ENCODE assay signal across 8 cellular contexts in genomic region chr1:23799570-23800395, GRCh38. TPM values are rescaled to one million over a fixed set of nuclear protein-coding genes. Genes with fewer than 3 reads are reported as not detected.
DNase-seq lines count a peak whose midpoint lies in the region; ATAC-seq and TF ChIP-seq lines count a peak whose summit lies in the region.

No MANE protein-coding gene starts in this region.

- H3K79me1 ChIP-seq in mesenchymal stem cell (replicated peaks; ENCODE audit: low read length, poor library complexity, severe bottlenecking) = peaks cover 30% of the 10 kb centered on the region

- H2BK15ac ChIP-seq in mesenchymal stem cell (ENCODE audit: low read depth, poor library complexity, severe bottlenecking) = peak overlapping the region; percentile 54

- peak overlapping the region; percentile 81 for H2BK120ac ChIP-seq in mesenchymal stem cell (ENCODE audit: low read depth, low read length)

- H3K9ac ChIP-seq in SU-DHL-6 (ENCODE audit: low read length) (peak overlapping the region; percentile 86), mesenchymal stem cell (ENCODE audit: low read length) (peak overlapping the region; percentile 90)

- H3K27me3 ChIP-seq in SU-DHL-6 (ENCODE audit: low read length) (no peaks in the 10 kb centered on the region), mesenchymal stem cell (ENCODE audit: control insufficient read depth in 1 of 2, insufficient read depth in 1 of 2, low read length in 2 of 2) (no peaks in the 10 kb centered on the region), thyroid gland (no peaks in the 10 kb centered on the region)

- peak; percentile 2 for ATAC-seq in HG03175 (IDR thresholded peaks at IDR 0.05; ENCODE audit: unreplicated experiment)

- H3K36me3 ChIP-seq in SU-DHL-6 (ENCODE audit: low read length) (no peaks in the 10 kb centered on the region), mesenchymal stem cell (ENCODE audit: control insufficient read depth in 1 of 2, insufficient read depth in 2 of 2, low read depth in 1 of 2, low read length in 2 of 2) (peaks cover 43 to 50% of the 10 kb centered on the region in 2 experiments), thyroid gland (peaks cover 0 to 5% of the 10 kb centered on the region in 2 donors)

- peak overlapping the region; percentile 90 for H4K8ac ChIP-seq in mesenchymal stem cell (ENCODE audit: low read length)

- peak overlapping the region; percentile 98 for H4K91ac ChIP-seq in mesenchymal stem cell (ENCODE audit: low read length)

- H2AFZ ChIP-seq in SU-DHL-6 (ENCODE audit: low read depth, low read length, severe bottlenecking) = peak overlapping the region; percentile 29
- H2AFZ ChIP-seq in mesenchymal stem cell (ENCODE audit: low read depth, low read length) = peak overlapping the region; percentile 29

- TF ChIP-seq CTCF in 22Rv1 (IDR thresholded peaks at IDR 0.05) (no peak), GM12875 (IDR thresholded peaks at IDR 0.05; ENCODE audit: borderline replicate concordance, insufficient read depth, low read depth, low read length) (no peak), SU-DHL-6 (IDR thresholded peaks at IDR 0.05; ENCODE audit: insufficient read depth, low read length, poor library complexity, severe bottlenecking) (no peak), thyroid gland (IDR thresholded peaks at IDR 0.05) (no peak)

- peak overlapping the region in 1 of 2 experiments; percentile 48 for H3K23ac ChIP-seq in mesenchymal stem cell (ENCODE audit: low read length in 2 of 2)

- peak overlapping the region; percentile 78 for H2AK5ac ChIP-seq in mesenchymal stem cell (ENCODE audit: low read length, severe bottlenecking)

- H3K4ac ChIP-seq in mesenchymal stem cell (ENCODE audit: low read depth in 1 of 2, low read length in 2 of 2) = peak overlapping the region; percentile 79 to 96

- peak overlapping the region; percentile 62 to 82 for H2BK12ac ChIP-seq in mesenchymal stem cell (ENCODE audit: low read length in 2 of 2)

- H3K4me2 ChIP-seq in SU-DHL-6 (ENCODE audit: low read depth, low read length, poor library complexity, severe bottlenecking) = peak overlapping the region; percentile 69
- peak overlapping the region; percentile 74 for H3K4me2 ChIP-seq in mesenchymal stem cell (ENCODE audit: low read length, poor library complexity, severe bottlenecking)

- H3K4me1 ChIP-seq in mesenchymal stem cell (ENCODE audit: control insufficient read depth, insufficient read depth, low read depth, low read length) (peaks cover 25% of the 10 kb centered on the region), thyroid gland (peaks cover 8 to 20% of the 10 kb centered on the region in 2 donors)

- H3K27ac ChIP-seq in 22Rv1 (peak overlapping the region; percentile 89), SU-DHL-6 (ENCODE audit: low read depth, low read length) (peak overlapping the region; percentile 6; the same call in 1 of the 2 replicates), mesenchymal stem cell (ENCODE audit: low read length, poor library complexity, severe bottlenecking) (peak overlapping the region; percentile 91), thyroid gland (peak overlapping the region in 2 of 3 donors; percentile 73 to 89)

- H2BK5ac ChIP-seq in mesenchymal stem cell (ENCODE audit: low read depth, low read length, poor library complexity, severe bottlenecking) = peak overlapping the region; percentile 58

- H3K9me3 ChIP-seq in SU-DHL-6 (ENCODE audit: insufficient read depth, low read length) (no peaks in the 10 kb centered on the region), mesenchymal stem cell (ENCODE audit: control insufficient read depth, low read length) (no peaks in the 10 kb centered on the region), thyroid gland (no peaks in the 10 kb centered on the region)

- no peaks in the 10 kb centered on the region for H3K79me2 ChIP-seq in SU-DHL-6 (ENCODE audit: insufficient read depth, low read length)

- intact Hi-C loops in thyroid gland (cut with DNase I) = no loop called here

- H3K4me3 ChIP-seq in GM12875 (ENCODE audit: low read depth, low read length) (peak overlapping the region; percentile 90), SU-DHL-6 (ENCODE audit: insufficient read depth, low read length, poor library complexity, severe bottlenecking) (peak overlapping the region; percentile 86), mesenchymal stem cell (ENCODE audit: insufficient read depth in 1 of 2, low read depth in 1 of 2, low read length in 2 of 2) (peak overlapping the region; percentile 68 to 94), thyroid gland (replicated peaks in 1 of 3) (peak overlapping the region; percentile 64 to 71 (median 70))

- no peaks in the 10 kb centered on the region; the same call in 1 of the 2 replicates for H3F3A ChIP-seq in SU-DHL-6 (ENCODE audit: insufficient read depth)

- peak overlapping the region; percentile 85 to 95 for H3K18ac ChIP-seq in mesenchymal stem cell (ENCODE audit: low read depth in 1 of 2, low read length in 2 of 2)

- no peaks in the 10 kb centered on the region for H4K20me1 ChIP-seq in SU-DHL-6 (ENCODE audit: low read depth, low read length)

- peak overlapping the region in 1 of 2 experiments; percentile 86 for H3K14ac ChIP-seq in mesenchymal stem cell (ENCODE audit: low read length in 2 of 2)

- under 1% methylated on average over 44 of the region's 47 CpGs for WGBS in mesenchymal stem cell
- WGBS in thyroid gland, 2 donors = 2 to 8% methylated on average over 9 to 18 of the region's 47 CpGs

- DNase-seq in ecto neural progenitor cell (ENCODE audit: low spot score) (peak; percentile 78), mesenchymal stem cell (peak; percentile 85), thyroid gland (peak; percentile 51 to 55)
- no peak for DNase-seq in effector CD8-positive, alpha-beta T cell (lab: John Stamatoyannopoulos, UW)

- no peaks in the 10 kb centered on the region for H3K9me2 ChIP-seq in SU-DHL-6 (replicated peaks; ENCODE audit: insufficient read depth, low read length)

- TF ChIP-seq POLR2A in thyroid gland (IDR thresholded peaks at IDR 0.05) = no peak

RNA-seq across cellular contexts. Expression of gene GALE, which starts 0.8 kb away (rescaled TPM):
- 44.9 TPM for polyA plus RNA-seq in mesenchymal stem cell (2013, experiment 1 of 2)
- 45.0 TPM for polyA plus RNA-seq in mesenchymal stem cell (2013, experiment 2 of 2)
- total RNA-seq in thyroid gland = 10 to 100 TPM in 2 of 4 donors, 1 to 10 TPM in 2; 4.6 to 12.6 (median 8.4) TPM

RNA-seq across cellular contexts. Expression of gene LYPLA2, which starts 8.8 kb away (rescaled TPM):
- polyA plus RNA-seq in mesenchymal stem cell (2013, experiment 1 of 2) = 62.5 TPM
- polyA plus RNA-seq in mesenchymal stem cell (2013, experiment 2 of 2) = 61.5 TPM
- total RNA-seq in thyroid gland = 10 to 100 TPM; 31.3 to 75.4 (median 60.6) TPM

RNA-seq across cellular contexts. Expression of gene PITHD1, which starts 21.6 kb away (rescaled TPM):
- polyA plus RNA-seq in mesenchymal stem cell (2013, experiment 1 of 2) = 16.0 TPM
- 16.3 TPM for polyA plus RNA-seq in mesenchymal stem cell (2013, experiment 2 of 2)
- 10 to 100 TPM; 55.3 to 75.8 (median 60.0) TPM for total RNA-seq in thyroid gland

RNA-seq across cellular contexts. Expression of gene HMGCL, which starts 25.4 kb away (rescaled TPM):
- polyA plus RNA-seq in mesenchymal stem cell (2013, experiment 1 of 2) = 24.4 TPM
- 23.7 TPM for polyA plus RNA-seq in mesenchymal stem cell (2013, experiment 2 of 2)
- 10 to 100 TPM; 35.8 to 84.3 (median 57.0) TPM for total RNA-seq in thyroid gland

RNA-seq across cellular contexts. Expression of gene ELOA, which starts 56.5 kb away (rescaled TPM):
- polyA plus RNA-seq in mesenchymal stem cell (2013, experiment 1 of 2) = 29.3 TPM
- 28.1 TPM for polyA plus RNA-seq in mesenchymal stem cell (2013, experiment 2 of 2)
- total RNA-seq in thyroid gland = 10 to 100 TPM; 33.3 to 49.9 (median 40.5) TPM

Comparison
In these comparisons a context has a peak if more than half of its experiments do, and no peak if none do; other contexts are left out.
1. H3K27ac ChIP-seq: peak in every context shown above with its lines; median percentile 91 in mesenchymal stem cell; 89 in 22Rv1; 81 in thyroid gland; 6 in SU-DHL-6.